ENCODE assay signal across 9 cellular contexts in the genomic region with DNA sequence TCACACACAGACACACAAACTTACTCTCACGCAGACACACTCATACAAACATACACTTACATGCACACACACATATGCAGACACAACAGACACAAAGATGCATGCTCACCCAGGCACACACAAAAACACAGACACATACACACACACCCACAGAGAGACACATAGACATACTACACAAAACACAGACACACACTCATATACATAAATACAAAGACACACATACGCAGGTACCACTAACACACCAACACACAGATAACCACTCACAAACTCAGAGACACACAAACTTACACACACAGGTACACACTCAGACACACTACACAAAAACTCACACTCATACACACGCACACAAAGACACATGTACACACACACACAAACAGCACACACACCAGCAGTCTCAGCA. TPM values are rescaled to one million over a fixed set of nuclear protein-coding genes. Genes with fewer than 3 reads are reported as not detected.
"Had no signal": no experiment of that assay in that cellular context is flagged by ENCODE, and none has a peak within 500 bp of the region (broad histone marks: within the 10 kb centered on the region; RNA-seq: fewer than 3 reads in every experiment).

No MANE protein-coding gene starts in this region.

- DNase-seq: GM23248, GOT3, H9, HCEC 1CT, Kasumi-1, KG1 had no signal

- H3K27ac ChIP-seq: GM23248, HL-60 had no signal

- H3K9ac ChIP-seq: GM23248 had no signal

- H3K4me3 ChIP-seq: GM23248 had no signal

RNA-seq across cellular contexts. Expression of gene PGA5, which starts 31.8 kb away (rescaled TPM):
- total RNA-seq: GM23248, H4, HT1080 had no signal

RNA-seq across cellular contexts. Expression of gene PGA4, which starts 50.6 kb away (rescaled TPM):
- total RNA-seq: GM23248, H4, H9, HT1080 had no signal
